Comparison of ENCODE assay signal across 21 cellular contexts in the genomic region with DNA sequence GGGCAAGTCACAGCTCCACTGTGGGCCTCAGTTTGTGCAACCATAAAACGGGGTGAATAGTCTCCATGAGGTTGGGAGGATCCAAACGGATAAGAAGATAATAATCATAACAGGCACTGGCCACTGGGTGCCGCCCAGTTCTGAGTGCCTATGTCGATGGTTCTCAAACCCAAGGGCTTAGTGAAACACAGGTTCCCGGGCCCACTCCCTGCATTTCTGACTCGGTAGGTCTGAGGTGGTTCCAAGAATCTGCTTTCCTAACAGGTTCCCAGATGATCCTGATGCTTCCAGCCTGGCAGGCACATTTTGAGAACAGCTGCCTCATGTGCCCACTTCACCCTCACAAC. TPM values are rescaled to one million over a fixed set of nuclear protein-coding genes. Genes with fewer than 3 reads are reported as not detected.
A peak's percentile ranks its signal among the peaks of the same experiment; 100 is the strongest.
DNase-seq lines count a peak whose midpoint lies in the region; ATAC-seq and TF ChIP-seq lines count a peak whose summit lies in the region.
"Had no signal": no experiment of that assay in that cellular context is flagged by ENCODE, and none has a peak within 500 bp of the region (broad histone marks: within the 10 kb centered on the region; RNA-seq: fewer than 3 reads in every experiment).

No MANE protein-coding gene starts in this region.

- H3K79me2 ChIP-seq in H9 (ENCODE audit: insufficient read depth, low read length) = no peaks in the 10 kb centered on the region

- no peak overlapping the region for H3K9ac ChIP-seq in H9 (ENCODE audit: extremely low read depth, insufficient read length, low read length)
- H3K9ac ChIP-seq: BLaER1, GM23248 had no signal

- no peak overlapping the region for H3T11ph ChIP-seq in H9 (ENCODE audit: low read length)

- H3K23ac ChIP-seq in H9 (ENCODE audit: insufficient read length, low read depth, low read length) = no peak overlapping the region

- H3K9me3 Mint-ChIP-seq in activated naive CD4-positive, alpha-beta T cell treated with anti-CD3 and anti-CD28 coated beads, Interleukin-2, amount 50 U/mL, for 72 hours = no peaks in the 10 kb centered on the region
- no peaks in the 10 kb centered on the region for H3K9me3 Mint-ChIP-seq in H9
- H3K9me3 Mint-ChIP-seq in type B pancreatic cell = no peaks in the 10 kb centered on the region
- H3K9me3 Mint-ChIP-seq: CD4-positive, alpha-beta memory T cell had no signal

- no CpG with 5 or more reads among the region's 6 CpGs for WGBS in H9 (ENCODE audit: extremely low coverage, insufficient read length, low lambda C conversion rate)

- H3K4me3 Mint-ChIP-seq in H9 = no peak overlapping the region
- no peak overlapping the region for H3K4me3 Mint-ChIP-seq in type B pancreatic cell
- H3K4me3 Mint-ChIP-seq: CD4-positive, alpha-beta memory T cell had no signal

- H2BK5ac ChIP-seq in H9 (ENCODE audit: insufficient read length, low read length) = no peak overlapping the region

- no peaks in the 10 kb centered on the region for H3K4me1 ChIP-seq in H9 (ENCODE audit: insufficient read depth, low read length)
- H3K4me1 ChIP-seq in tibial artery = no peaks in the 10 kb centered on the region

- H3K4me1 Mint-ChIP-seq in H9 (peaks cover 3 to 11% of the 10 kb centered on the region in 2 experiments), type B pancreatic cell (ENCODE audit: unreplicated experiment) (no peaks in the 10 kb centered on the region)

- H3K14ac ChIP-seq in H9 (ENCODE audit: insufficient read depth, low read length) = no peak overlapping the region

- intact Hi-C loops in tibial artery (cut with DNase I; ENCODE audit: low total_unique reads) = no loop called here

- no peak overlapping the region for H2BK12ac ChIP-seq in H9 (ENCODE audit: insufficient read length, low read depth, low read length)

- no peaks in the 10 kb centered on the region; the same call in none of the 2 replicates for H3K27me3 Mint-ChIP-seq in H9 (ENCODE audit: low read depth)
- no peaks in the 10 kb centered on the region for H3K27me3 Mint-ChIP-seq in type B pancreatic cell
- H3K27me3 Mint-ChIP-seq: CD4-positive, alpha-beta memory T cell had no signal

- no peak overlapping the region for H3K56ac ChIP-seq in H9 (ENCODE audit: insufficient read length, low read depth, low read length)

- no peaks in the 10 kb centered on the region for H4K20me1 ChIP-seq in H9 (ENCODE audit: control insufficient read depth, insufficient read depth, insufficient read length)
- H4K20me1 ChIP-seq: BLaER1 had no signal

- H3K79me1 ChIP-seq in H9 (ENCODE audit: insufficient read depth, low read depth, low read length, poor library complexity, severe bottlenecking) = no peaks in the 10 kb centered on the region

- ATAC-seq in activated naive CD4-positive, alpha-beta T cell treated with anti-CD3 and anti-CD28 coated beads, Interleukin-2, amount 50 U/mL, for 72 hours = no peak
- ATAC-seq: GM12878 had no signal

- H3K9me3 ChIP-seq in H9 (ENCODE audit: control insufficient read depth, low read depth, low read length) (no peaks in the 10 kb centered on the region), tibial artery (no peaks in the 10 kb centered on the region)
- H3K9me3 ChIP-seq: BLaER1 had no signal

- no peak for TF ChIP-seq CTCF in H9 (conservative IDR thresholded peaks at IDR 0.05)
- TF ChIP-seq CTCF in coronary artery (IDR thresholded peaks at IDR 0.05) = no peak
- no peak for TF ChIP-seq CTCF in tibial artery (IDR thresholded peaks at IDR 0.05)
- no peak for TF ChIP-seq CTCF in type B pancreatic cell (conservative IDR thresholded peaks at IDR 0.05)

- no peaks in the 10 kb centered on the region for H3K23me2 ChIP-seq in H9 (ENCODE audit: insufficient read length, low read depth, low read length, poor library complexity, severe bottlenecking)

- H4K8ac ChIP-seq in H9 (replicated peaks; ENCODE audit: insufficient read length, low read depth, low read length) = no peak overlapping the region

- H4K5ac ChIP-seq in H9 (ENCODE audit: insufficient read length, low read depth, low read length) = no peak overlapping the region

- no peak overlapping the region for H2AK5ac ChIP-seq in H9 (ENCODE audit: insufficient read length, low read length)

- no peak overlapping the region for H2AFZ ChIP-seq in H9 (ENCODE audit: low read length)
- H2AFZ ChIP-seq: GM23248 had no signal

- H3K27ac ChIP-seq in H9 (ENCODE audit: insufficient read length, low read depth, low read length) = no peak overlapping the region
- no peak overlapping the region for H3K27ac ChIP-seq in coronary artery
- H3K27ac ChIP-seq in tibial artery = no peak overlapping the region
- H3K27ac ChIP-seq: BLaER1, GM23248 had no signal

- H2BK20ac ChIP-seq in H9 (ENCODE audit: low read depth, low read length, poor library complexity, severe bottlenecking) = no peak overlapping the region

- no peak overlapping the region for H4K91ac ChIP-seq in H9 (ENCODE audit: insufficient read length, low read depth, low read length)

- H2BK120ac ChIP-seq in H9 (ENCODE audit: low read depth, low read length, poor library complexity, severe bottlenecking) = no peak overlapping the region

- H3K4me2 ChIP-seq in H9 (ENCODE audit: insufficient read depth, insufficient read length, low read length) = no peak overlapping the region
- H3K4me2 ChIP-seq: BLaER1 had no signal

- no peak overlapping the region for H3K27ac Mint-ChIP-seq in activated naive CD4-positive, alpha-beta T cell treated with anti-CD3 and anti-CD28 coated beads, Interleukin-2, amount 50 U/mL, for 72 hours
- no peak overlapping the region; a peak in 1 of 7 replicates for H3K27ac Mint-ChIP-seq in H9
- no peak overlapping the region for H3K27ac Mint-ChIP-seq in type B pancreatic cell

- H3K36me3 Mint-ChIP-seq in activated naive CD4-positive, alpha-beta T cell treated with anti-CD3 and anti-CD28 coated beads, Interleukin-2, amount 50 U/mL, for 72 hours = no peaks in the 10 kb centered on the region
- H3K36me3 Mint-ChIP-seq in H9 (ENCODE audit: insufficient read depth in 1 of 3, low read depth in 3 of 3) = peaks cover 0 to 8% (median 0%) of the 10 kb centered on the region in 3 experiments; a peak in 2 of 7 replicates
- no peaks in the 10 kb centered on the region for H3K36me3 Mint-ChIP-seq in type B pancreatic cell

- peak; percentile 5 for DNase-seq in activated naive CD4-positive, alpha-beta T cell treated with anti-CD3 and anti-CD28 coated beads, Interleukin-2, amount 50 U/mL, for 16 hours
- no peak for DNase-seq in activated naive CD4-positive, alpha-beta T cell treated with anti-CD3 and anti-CD28 coated beads, Interleukin-2, amount 50 U/mL, for 72 hours (ENCODE audit: low spot score in 2 of 2)
- DNase-seq in H9 (peak; percentile 16), coronary artery (ENCODE audit: low spot score) (peak; percentile 50), tibial artery (peak; percentile 7 to 24), NAMALWA (ENCODE audit: low spot score) (no peak), SW 1271 (lab: John Stamatoyannopoulos, UW) (no peak), type B pancreatic cell (ENCODE audit: extremely low spot score, unreplicated experiment) (no peak)
- DNase-seq: Calu3; CD4-positive, alpha-beta memory T cell; DMS53; EL; GM23248; NCI-H1105 treated with DMSO at 0.1 percent for 48 hours; NCI-H1694; NK-92 treated with Interleukin-12 subunit alpha and Interleukin-12 subunit beta, amount 100 ng/mL, for 24 hours; SHP77 treated with DMSO at 0.1 percent for 48 hours had no signal

- H3K27me3 ChIP-seq in H9 (ENCODE audit: insufficient read depth, low read length) (no peaks in the 10 kb centered on the region), tibial artery (no peaks in the 10 kb centered on the region)
- H3K27me3 ChIP-seq: BLaER1 had no signal

- H3K4me3 ChIP-seq in coronary artery = no peak overlapping the region
- H3K4me3 ChIP-seq in tibial artery = no peak overlapping the region
- H3K4me3 ChIP-seq: BLaER1, GM12878, GM23248 had no signal

- H2BK15ac ChIP-seq in H9 (ENCODE audit: low read depth, low read length) = no peak overlapping the region

- no peak overlapping the region for H3K4ac ChIP-seq in H9 (ENCODE audit: low read depth, low read length)

- H3K18ac ChIP-seq in H9 (ENCODE audit: insufficient read length, low read depth, low read length) = no peak overlapping the region

- peaks cover 7 to 61% (median 8%) of the 10 kb centered on the region in 3 donors for H3K36me3 ChIP-seq in tibial artery
- H3K36me3 ChIP-seq: BLaER1 had no signal

RNA-seq across cellular contexts. Expression of a gene that starts 21.2 kb away (rescaled TPM):
- 1 to 10 TPM; 2.0 to 8.1 TPM for total RNA-seq in activated naive CD4-positive, alpha-beta T cell treated with anti-CD3 and anti-CD28 coated beads, Interleukin-2, amount 50 U/mL, for 72 hours
- total RNA-seq in H9 (2021) = 4.9 and 5.0 TPM in 2 replicates
- total RNA-seq in type B pancreatic cell (ENCODE audit: low replicate concordance) = 31.7 and 70.8 TPM in 2 replicates

RNA-seq across cellular contexts. Expression of a gene that starts 28.9 kb away (rescaled TPM):
- total RNA-seq in activated naive CD4-positive, alpha-beta T cell treated with anti-CD3 and anti-CD28 coated beads, Interleukin-2, amount 50 U/mL, for 72 hours = 1 to 10 TPM in 1 of 2 donors, under 1 TPM in 1; 0.84 to 1.0 TPM
- total RNA-seq in H9 (2021) (0.63 and 0.66 TPM in 2 replicates), type B pancreatic cell (ENCODE audit: low replicate concordance) (0.48 and 0.62 TPM in 2 replicates)
- total RNA-seq: A673, GM12878 had no signal

RNA-seq across cellular contexts. Expression of a gene that starts 45.3 kb away (rescaled TPM):
- total RNA-seq in activated naive CD4-positive, alpha-beta T cell treated with anti-CD3 and anti-CD28 coated beads, Interleukin-2, amount 50 U/mL, for 72 hours = not detected
- total RNA-seq in H9 (2021) = 0.24 and 0.59 TPM in 2 replicates
- 1.1 and 1.2 TPM in 2 replicates for total RNA-seq in type B pancreatic cell (ENCODE audit: low replicate concordance)
- total RNA-seq: A673; Calu3; CD4-positive, alpha-beta memory T cell; GM12878; GM23248; NCI-H460 had no signal

RNA-seq across cellular contexts. Expression of a gene that starts 60.0 kb away (rescaled TPM):
- not detected for total RNA-seq in activated naive CD4-positive, alpha-beta T cell treated with anti-CD3 and anti-CD28 coated beads, Interleukin-2, amount 50 U/mL, for 72 hours
- total RNA-seq in H9 (2021) (0.11 TPM in 1 of 2 replicates, not detected in the other), type B pancreatic cell (ENCODE audit: low replicate concordance) (not detected in 2 replicates)
- total RNA-seq: A673; Calu3; CD4-positive, alpha-beta memory T cell; GM12878; GM23248; NCI-H460 had no signal

Comparison
In these comparisons a context has a peak if more than half of its experiments do, and no peak if none do; other contexts are left out.
1. DNase-seq: peak in activated naive CD4-positive, alpha-beta T cell treated with anti-CD3 and anti-CD28 coated beads, Interleukin-2, amount 50 U/mL, for 16 hours (single experiment), H9 (single experiment), coronary artery (single experiment) and tibial artery (2 of 2); none in activated naive CD4-positive, alpha-beta T cell treated with anti-CD3 and anti-CD28 coated beads, Interleukin-2, amount 50 U/mL, for 72 hours (0 of 2), NAMALWA (single experiment), SW 1271 (0 of 2) and type B pancreatic cell (single experiment).